In genomic region chr1:110293601-110294104, GRCh38 we compare ENCODE assay signal across 22 cellular contexts.
"Had no signal": no experiment of that assay in that cellular context is flagged by ENCODE, and none has a peak within 500 bp of the region (broad histone marks: within the 10 kb centered on the region; RNA-seq: fewer than 3 reads in every experiment).

No MANE protein-coding gene starts in this region.

- H3K27me3 ChIP-seq: brain microvascular endothelial cell, pancreas, suprapubic skin, vagina had no signal

- H3K36me3 ChIP-seq: brain microvascular endothelial cell, pancreas, suprapubic skin, vagina had no signal

- DNase-seq: activated CD4-positive, alpha-beta T cell treated with anti-CD3 and anti-CD28 coated beads, Interleukin-2, amount 10 ng/mL, durations not matched to agents 24 days and 14 days; activated CD8-positive, alpha-beta memory T cell treated with anti-CD3 and anti-CD28 coated beads, Interleukin-2, amount 50 U/mL, for 4 hours; activated effector memory CD4-positive, alpha-beta T cell treated with Interleukin-2 at 50 U/mL for 16 hours; activated naive CD4-positive, alpha-beta T cell treated with anti-CD3 and anti-CD28 coated beads, Interleukin-2, amount 50 U/mL, for 16 hours; activated T-cell treated with anti-CD3 and anti-CD28 coated beads, Interleukin-2, amount 50 U/mL, for 4 hours; aorta; brain microvascular endothelial cell; erythroblast; foreskin melanocyte; glutamatergic neuron; hippocampal formation; left cardiac atrium; mesenchymal stem cell; naive thymus-derived CD4-positive, alpha-beta T cell; pancreas; stimulated activated CD4-positive, alpha-beta T cell treated with anti-CD3 and anti-CD28 coated beads, Interleukin-4, amount 100 ng/mL, for 1 hour; stimulated activated naive CD8-positive, alpha-beta T cell treated with anti-CD3 and anti-CD28 coated beads, Interleukin-15, amount 100 ng/mL, for 72 hours had no signal

- H3K4me3 ChIP-seq: coronary artery, pancreas, smooth muscle cell, suprapubic skin, vagina had no signal

- H3K4me1 ChIP-seq: pancreas, suprapubic skin, vagina had no signal

- H3K27ac ChIP-seq: brain microvascular endothelial cell, coronary artery, pancreas, suprapubic skin, vagina had no signal

- H3K9me3 ChIP-seq: pancreas, suprapubic skin, vagina had no signal

- ATAC-seq: activated T-cell treated with anti-CD3 and anti-CD28 coated beads, Interleukin-2, amount 50 U/mL, for 4 hours; left cardiac atrium; naive thymus-derived CD4-positive, alpha-beta T cell; pancreas; sciatic nerve; stimulated activated naive CD8-positive, alpha-beta T cell treated with anti-CD3 and anti-CD28 coated beads, Interleukin-15, amount 100 ng/mL, for 72 hours had no signal
